In the genomic region with DNA sequence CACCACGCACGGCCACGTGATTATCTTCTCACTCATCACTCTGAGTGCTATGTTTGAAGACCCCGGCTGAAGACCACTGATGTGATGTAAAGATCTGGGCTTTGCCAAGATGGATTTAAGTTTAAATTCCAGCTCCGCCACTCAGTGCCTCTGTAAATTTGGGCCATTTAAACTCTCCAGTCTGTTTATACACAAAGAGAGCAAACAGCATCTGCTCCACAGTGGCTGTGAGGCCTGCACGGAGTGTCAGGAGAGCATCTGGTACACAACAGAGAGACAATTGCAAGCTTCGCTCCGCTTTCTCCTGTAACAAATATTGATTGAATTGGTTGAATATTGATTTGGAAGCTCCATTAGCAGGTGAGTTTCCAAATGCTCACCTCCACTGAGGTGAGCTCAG, we compare ENCODE assay signal across 19 cellular contexts.
A peak's percentile ranks its signal among the peaks of the same experiment; 100 is the strongest.
DNase-seq lines count a peak whose midpoint lies in the region; ATAC-seq and TF ChIP-seq lines count a peak whose summit lies in the region.
"Had no signal": no experiment of that assay in that cellular context is flagged by ENCODE, and none has a peak within 500 bp of the region (broad histone marks: within the 10 kb centered on the region; RNA-seq: fewer than 3 reads in every experiment).

No MANE protein-coding gene starts in this region.

- H3K27me3 Mint-ChIP-seq in brain (peaks cover 11% of the 10 kb centered on the region), osteocyte (ENCODE audit: unreplicated experiment) (no peaks in the 10 kb centered on the region)
- H3K27me3 Mint-ChIP-seq: IgD-negative memory B cell had no signal

- peak overlapping the region in 4 of 5 experiments; percentile 10 to 50 (median 30) for H3K27ac Mint-ChIP-seq in brain
- peak overlapping the region; percentile 98 for H3K27ac Mint-ChIP-seq in osteocyte (ENCODE audit: unreplicated experiment)
- H3K27ac Mint-ChIP-seq: B cell, GM23338, IgD-negative memory B cell had no signal

- no peak for ATAC-seq in GM19324 (IDR thresholded peaks at IDR 0.05; ENCODE audit: low FRiP score, unreplicated experiment)
- ATAC-seq: GM23338, SK-N-SH treated with all-trans-retinoic acid at 6 μM for 48 hours had no signal

- peak; percentile 30 for DNase-seq in NCI-H2029 (lab: John Stamatoyannopoulos, UW)
- DNase-seq in NCI-H2029 treated with DMSO at 0.1 percent for 48 hours (lab: John Stamatoyannopoulos, UW): no peak
- DNase-seq in NCI-H1092 (lab: John Stamatoyannopoulos, UW): peak; percentile 43
- DNase-seq in osteocyte (ENCODE audit: extremely low spot score, unreplicated experiment): no peak
- no peak for DNase-seq in DMS114 treated with DMSO at 0.1 percent for 48 hours (lab: John Stamatoyannopoulos, UW; ENCODE audit: unreplicated experiment)
- DNase-seq: COR-L47, DMS 273 treated with DMSO at 0.1 percent for 48 hours, HCEC 1CT, Karpas-422, NCI-H1436 treated with DMSO at 0.1 percent for 48 hours, NCI-H446, RPMI8226, SIG-M5 had no signal

- H3K4me1 Mint-ChIP-seq in brain: peaks cover 75% of the 10 kb centered on the region
- H3K4me1 Mint-ChIP-seq in osteocyte (ENCODE audit: unreplicated experiment): peaks cover 66% of the 10 kb centered on the region
- H3K4me1 Mint-ChIP-seq: B cell, IgD-negative memory B cell had no signal

- TF ChIP-seq CTCF in brain (conservative IDR thresholded peaks at IDR 0.05) (no peak), osteocyte (IDR thresholded peaks at IDR 0.05) (no peak)

- H3K9me3 Mint-ChIP-seq in brain: peaks cover 0 to 13% (median 0%) of the 10 kb centered on the region in 5 experiments
- no peaks in the 10 kb centered on the region for H3K9me3 Mint-ChIP-seq in osteocyte (ENCODE audit: unreplicated experiment)
- H3K9me3 Mint-ChIP-seq: GM23338 had no signal

- H3K4me3 Mint-ChIP-seq in brain (no peak overlapping the region), osteocyte (ENCODE audit: unreplicated experiment) (no peak overlapping the region)
- H3K4me3 Mint-ChIP-seq: B cell, GM23338, IgD-negative memory B cell had no signal

- no peaks in the 10 kb centered on the region for H3K36me3 Mint-ChIP-seq in brain
- H3K36me3 Mint-ChIP-seq in osteocyte (ENCODE audit: unreplicated experiment): no peaks in the 10 kb centered on the region
- H3K36me3 Mint-ChIP-seq: IgD-negative memory B cell had no signal

Comparison
In these comparisons a context has a peak if more than half of its experiments do, and no peak if none do; other contexts are left out.
1. DNase-seq: peak in NCI-H2029 (single experiment) and NCI-H1092 (single experiment); none in NCI-H2029 treated with DMSO at 0.1 percent for 48 hours (single experiment), osteocyte (single experiment) and DMS114 treated with DMSO at 0.1 percent for 48 hours (single experiment).